8 cellular contexts compared by ENCODE assay signal in the genomic region with DNA sequence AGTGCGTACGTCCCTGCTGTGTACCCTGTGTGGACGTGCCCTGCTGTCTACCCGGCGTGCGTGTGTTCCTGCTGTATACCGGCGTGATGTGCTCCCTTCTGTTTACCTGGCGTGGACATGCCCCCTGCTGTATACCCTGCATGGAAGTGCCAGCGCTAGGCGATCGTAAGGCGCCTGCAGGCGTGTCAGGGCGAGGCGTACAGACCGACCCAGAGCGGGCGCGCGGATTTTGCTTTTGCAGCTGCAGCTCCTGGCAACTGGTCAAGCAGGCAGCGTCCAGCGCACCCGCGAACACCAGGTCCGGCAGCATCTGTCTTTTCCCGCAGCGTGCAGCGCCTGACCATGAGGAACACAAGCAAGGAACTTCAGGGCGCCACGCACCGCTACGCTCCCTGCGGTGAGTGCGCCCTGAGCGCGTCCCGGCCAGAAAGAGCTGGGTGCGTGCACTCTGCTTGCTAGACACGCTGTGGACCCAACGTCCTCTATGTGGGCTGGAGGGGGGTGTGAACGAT. TPM values are rescaled to one million over a fixed set of nuclear protein-coding genes. Genes with fewer than 3 reads are reported as not detected.
DNase-seq lines count a peak whose midpoint lies in the region; ATAC-seq and TF ChIP-seq lines count a peak whose summit lies in the region.

No MANE protein-coding gene starts in this region.

- H3K4me1 ChIP-seq in stomach smooth muscle (ENCODE audit: control insufficient read depth, insufficient read depth, low read length) = peaks cover 12% of the 10 kb centered on the region

- DNase-seq in Daoy (ENCODE audit: low read depth) = peak; percentile 50
- DNase-seq in HK-2 (ENCODE audit: unreplicated experiment) = peak; percentile 37
- DNase-seq in brain pericyte (ENCODE audit: low read depth, low spot score) = peak; percentile 48
- peak in 1 of 2 donors; percentile 36 for DNase-seq in left colon
- no peak for DNase-seq in GM10248 (ENCODE audit: extremely low spot score)
- DNase-seq in pons (ENCODE audit: low spot score) = no peak
- DNase-seq in AML-193 (lab: John Stamatoyannopoulos, UW) = no peak

- POLR2A ChIA-PET in GM10248 (lab: Yijun Ruan, JAX) = no interaction called here

- no peak for TF ChIP-seq CTCF in GM10248 (IDR thresholded peaks at IDR 0.05; ENCODE audit: control extremely low read depth, extremely low read depth, low read depth, missing control alignments)

- peak overlapping the region; percentile 76 to 83 for H3K4me3 ChIP-seq in stomach smooth muscle (ENCODE audit: low read length in 2 of 2)

- no peaks in the 10 kb centered on the region for H3K9me3 ChIP-seq in stomach smooth muscle (ENCODE audit: control insufficient read depth in 2 of 2, low read length in 2 of 2)

- ATAC-seq in left colon = peak; percentile 43

- H3K27me3 ChIP-seq in stomach smooth muscle (ENCODE audit: control insufficient read depth in 1 of 2, insufficient read depth in 2 of 2, low read length in 2 of 2) = peaks cover 0 to 13% of the 10 kb centered on the region in 2 donors

- CTCF ChIA-PET in GM10248 (lab: Yijun Ruan, JAX) = no interaction called here

- H3K36me3 ChIP-seq in stomach smooth muscle (ENCODE audit: control insufficient read depth in 2 of 2, insufficient read depth in 2 of 2, low read length in 2 of 2) = no peaks in the 10 kb centered on the region

- intact Hi-C loops in left colon (cut with DNase I, micrococcal nuclease) = no loop called here

- H3K9ac ChIP-seq in stomach smooth muscle (ENCODE audit: low read length in 2 of 2) = no peak overlapping the region

- H3K27ac ChIP-seq in stomach smooth muscle (ENCODE audit: low read length) = no peak overlapping the region

RNA-seq across cellular contexts. Expression of a gene that starts 0.7 kb away (rescaled TPM):
- total RNA-seq in Daoy (2014; rRNA removed; shearing (Covaris generic)) = 0.91 and 0.95 TPM in 2 replicates
- not detected for total RNA-seq in left colon

RNA-seq across cellular contexts. Expression of a gene that starts 7.1 kb away (rescaled TPM):
- total RNA-seq in Daoy (2014; rRNA removed; shearing (Covaris generic)) = not detected in 2 replicates
- total RNA-seq in left colon = not detected

RNA-seq across cellular contexts. Expression of a gene that starts 53.0 kb away (rescaled TPM):
- 47.3 and 50.8 TPM in 2 replicates for total RNA-seq in Daoy (2014; rRNA removed; shearing (Covaris generic))
- total RNA-seq in left colon = 10 to 100 TPM; 45.6 to 54.2 TPM

RNA-seq across cellular contexts. Expression of a gene that starts 56.6 kb away (rescaled TPM):
- 35.7 and 55.8 TPM in 2 replicates for total RNA-seq in Daoy (2014; rRNA removed; shearing (Covaris generic))
- total RNA-seq in left colon = 10 to 100 TPM; 38.7 to 41.0 TPM

Comparison
In these comparisons a context has a peak if more than half of its experiments do, and no peak if none do; other contexts are left out.
1. DNase-seq: peak in Daoy (single experiment), HK-2 (single experiment) and brain pericyte (single experiment); none in GM10248 (single experiment), pons (single experiment) and AML-193 (0 of 2).